ENCODE assay signal across 27 cellular contexts in the genomic region with DNA sequence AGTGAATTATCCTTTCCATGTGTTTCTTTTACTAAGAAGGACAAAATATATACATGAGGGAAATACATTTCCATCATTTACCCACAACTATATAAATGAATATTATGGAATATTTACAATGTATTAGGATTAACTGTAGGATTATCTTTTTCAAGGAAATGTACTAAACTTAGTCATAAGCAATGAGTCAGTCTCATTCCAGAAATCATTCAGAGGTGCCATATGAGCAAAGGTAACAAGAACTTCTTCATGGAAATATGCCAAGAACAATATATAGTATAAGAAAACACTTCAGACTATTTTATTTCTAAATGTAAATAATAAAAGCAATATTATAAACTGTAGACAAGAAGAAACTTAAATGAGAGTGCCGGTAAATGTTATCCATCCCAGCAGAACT.
A peak's percentile ranks its signal among the peaks of the same experiment; 100 is the strongest.
DNase-seq lines count a peak whose midpoint lies in the region; FAIRE-seq and TF ChIP-seq lines count a peak whose summit lies in the region.
"Had no signal": no experiment of that assay in that cellular context is flagged by ENCODE, and none has a peak within 500 bp of the region (broad histone marks: within the 10 kb centered on the region; RNA-seq: fewer than 3 reads in every experiment).

No MANE protein-coding gene starts in this region.

- no peak overlapping the region for H3K9ac ChIP-seq in astrocyte (ENCODE audit: low read length)

- H3K79me2 ChIP-seq in astrocyte (ENCODE audit: insufficient read depth, low read length), result no peaks in the 10 kb centered on the region

- no peak overlapping the region for H3K27ac Mint-ChIP-seq in astrocyte (ENCODE audit: unreplicated experiment)

- H3K4me1 Mint-ChIP-seq in astrocyte (ENCODE audit: low read depth, unreplicated experiment), result peaks cover 16% of the 10 kb centered on the region

- no peak for TF ChIP-seq EP300 in ovary (IDR thresholded peaks at IDR 0.05)

- no peaks in the 10 kb centered on the region for H3K9me3 Mint-ChIP-seq in astrocyte (ENCODE audit: unreplicated experiment)
- H3K9me3 Mint-ChIP-seq: nephron had no signal

- no peak overlapping the region for H3K4me3 Mint-ChIP-seq in astrocyte (ENCODE audit: unreplicated experiment)
- H3K4me3 Mint-ChIP-seq: nephron had no signal

- H3K27me3 ChIP-seq in astrocyte (ENCODE audit: insufficient read depth, low read length) (no peaks in the 10 kb centered on the region), tibial artery (no peaks in the 10 kb centered on the region), ovary (no peaks in the 10 kb centered on the region)
- H3K27me3 ChIP-seq: body of pancreas, colonic mucosa, gastrocnemius medialis, sigmoid colon, upper lobe of right lung had no signal

- H3K36me3 ChIP-seq in astrocyte (ENCODE audit: insufficient read depth, low read length) (no peaks in the 10 kb centered on the region), tibial artery (no peaks in the 10 kb centered on the region), ovary (no peaks in the 10 kb centered on the region)
- H3K36me3 ChIP-seq: colonic mucosa, gastrocnemius medialis, sigmoid colon, upper lobe of right lung had no signal

- H4K20me1 ChIP-seq in astrocyte (ENCODE audit: insufficient read depth, low read length), result no peaks in the 10 kb centered on the region

- H3K4me3 ChIP-seq in astrocyte (ENCODE audit: insufficient read depth, low read depth, low read length) (no peak overlapping the region), fibroblast of mammary gland (ENCODE audit: control insufficient read depth, low read depth, low read length) (no peak overlapping the region), tibial artery (no peak overlapping the region), ovary (no peak overlapping the region)
- H3K4me3 ChIP-seq: body of pancreas, colonic mucosa, gastrocnemius medialis, sigmoid colon, upper lobe of right lung had no signal

- TF ChIP-seq POLR2A in ovary (IDR thresholded peaks at IDR 0.05), result no peak

- H3K4me1 ChIP-seq in astrocyte (ENCODE audit: insufficient read depth, low read length) (no peaks in the 10 kb centered on the region), tibial artery (no peaks in the 10 kb centered on the region), ovary (ENCODE audit: insufficient read depth) (no peaks in the 10 kb centered on the region)
- H3K4me1 ChIP-seq: body of pancreas, colonic mucosa, gastrocnemius medialis, upper lobe of right lung had no signal

- H3K27ac ChIP-seq in astrocyte (ENCODE audit: low read depth, low read length) (no peak overlapping the region), tibial artery (no peak overlapping the region), ovary (no peak overlapping the region)
- H3K27ac ChIP-seq: body of pancreas, C4-2B, colonic mucosa, gastrocnemius medialis, upper lobe of right lung had no signal

- no peak for FAIRE-seq in astrocyte (lab: Jason Lieb, UNC)

- H3K27me3 Mint-ChIP-seq in astrocyte (ENCODE audit: low read depth, unreplicated experiment), result no peaks in the 10 kb centered on the region

- TF ChIP-seq CTCF in astrocyte (IDR thresholded peaks at IDR 0.05; ENCODE audit: insufficient read depth, low read depth, low read length) (no peak), fibroblast of mammary gland (conservative IDR thresholded peaks at IDR 0.05; ENCODE audit: control insufficient read depth, insufficient read depth, low read depth, low read length) (no peak), tibial artery (IDR thresholded peaks at IDR 0.05) (no peak), ovary (IDR thresholded peaks at IDR 0.05) (no peak)

- intact Hi-C loops in tibial artery (cut with DNase I; ENCODE audit: low total_unique reads) (no loop called here), ovary (cut with DNase I) (no loop called here)

- no peaks in the 10 kb centered on the region for H3K36me3 Mint-ChIP-seq in astrocyte (ENCODE audit: low read depth, unreplicated experiment)

- H3K9me3 ChIP-seq in astrocyte (ENCODE audit: insufficient read depth, low read depth, low read length) (no peaks in the 10 kb centered on the region), tibial artery (no peaks in the 10 kb centered on the region), ovary (no peaks in the 10 kb centered on the region)
- H3K9me3 ChIP-seq: body of pancreas, colonic mucosa, gastrocnemius medialis, sigmoid colon, upper lobe of right lung had no signal

- peak; percentile 56 for DNase-seq in HT1080 (ENCODE audit: low read depth)
- DNase-seq in astrocyte (ENCODE audit: low read depth), result peak; percentile 35
- DNase-seq in fibroblast of mammary gland (ENCODE audit: low read depth), result peak; percentile 60
- DNase-seq in non-pigmented ciliary epithelial cell (ENCODE audit: low read depth), result peak; percentile 28
- DNase-seq in NCI-H1694 treated with DMSO at 0.1 percent for 48 hours (lab: John Stamatoyannopoulos, UW), result no peak
- no peak for DNase-seq in tibial artery
- no peak for DNase-seq in ovary
- no peak for DNase-seq in AML-193 (lab: John Stamatoyannopoulos, UW)
- DNase-seq: ACHN; activated CD4-positive, alpha-beta T cell treated with anti-CD3 and anti-CD28 coated beads, Interleukin-2, amount 50 U/mL, for 48 hours; activated CD4-positive, CD25-positive, alpha-beta regulatory T cell; activated effector memory CD4-positive, alpha-beta T cell treated with Interleukin-2 at 50 U/mL for 16 hours; body of pancreas; gastrocnemius medialis; GOT3; left cardiac atrium; midbrain; NCI-H2171; NCI-H526 treated with DMSO at 0.1 percent for 48 hours; posterior cingulate gyrus; Right ventricle myocardium superior; sigmoid colon; SW 1271; upper lobe of right lung had no signal

- H3K4me2 ChIP-seq in astrocyte (ENCODE audit: low read length), result no peak overlapping the region

- H2AFZ ChIP-seq in astrocyte (ENCODE audit: low read depth, low read length), result no peak overlapping the region

- 0 to 100% (median 96%) methylated on average over 1 of the region's 1 CpG for WGBS in ovary, 3 donors

Comparison
In these comparisons a context has a peak if more than half of its experiments do, and no peak if none do; other contexts are left out.
1. DNase-seq: peak in HT1080 (single experiment), astrocyte (single experiment), fibroblast of mammary gland (single experiment) and non-pigmented ciliary epithelial cell (single experiment); none in NCI-H1694 treated with DMSO at 0.1 percent for 48 hours (single experiment), tibial artery (0 of 2), ovary (0 of 5) and AML-193 (0 of 2).